Comparison of ENCODE assay signal across 8 cellular contexts in the genomic region with DNA sequence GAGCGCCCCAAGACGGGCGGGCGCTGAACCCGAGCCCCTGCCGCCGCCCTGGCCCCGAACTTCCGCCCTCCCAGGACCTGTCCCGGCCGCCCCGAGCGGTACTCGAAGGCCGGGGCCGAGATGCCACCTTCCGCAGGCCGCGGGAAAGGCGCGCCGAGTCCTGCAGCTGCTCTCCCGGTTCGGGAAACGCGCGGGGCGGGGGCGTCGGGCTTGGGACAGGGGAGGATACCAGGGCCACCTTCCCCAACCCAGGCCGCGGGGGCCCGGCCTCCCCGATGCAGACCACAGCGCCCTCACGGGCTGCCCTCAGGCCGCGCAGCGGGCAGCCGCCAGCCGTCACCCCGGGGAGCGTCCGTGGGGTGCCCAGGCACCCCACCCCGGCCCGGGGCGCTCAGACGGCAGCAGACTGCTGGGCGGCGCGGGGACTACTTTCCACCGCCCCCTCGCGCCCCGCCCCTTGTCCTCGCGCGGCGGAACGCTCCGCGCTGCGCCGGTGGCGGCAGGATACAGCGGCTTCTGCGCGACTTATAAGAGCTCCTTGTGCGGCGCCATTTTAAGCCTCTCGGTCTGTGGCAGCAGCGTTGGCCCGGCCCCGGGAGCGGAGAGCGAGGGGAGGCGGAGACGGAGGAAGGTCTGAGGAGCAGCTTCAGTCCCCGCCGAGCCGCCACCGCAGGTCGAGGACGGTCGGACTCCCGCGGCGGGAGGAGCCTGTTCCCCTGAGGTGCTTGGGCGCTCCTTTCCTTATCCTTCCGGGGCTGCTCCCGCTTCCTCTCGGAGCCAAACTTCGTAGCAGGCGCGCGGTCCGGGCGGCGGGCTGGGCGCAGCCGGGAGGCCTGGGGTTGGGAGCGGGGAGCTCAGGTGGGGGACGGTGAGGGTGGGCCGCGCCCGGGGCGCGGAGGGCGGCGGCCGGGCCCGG. TPM values are rescaled to one million over a fixed set of nuclear protein-coding genes. Genes with fewer than 3 reads are reported as not detected.
A peak's percentile ranks its signal among the peaks of the same experiment; 100 is the strongest.
DNase-seq lines count a peak whose midpoint lies in the region.

A gene (plus strand): TSS at position 556 of the 916 bp plus-strand sequence. CDS start 24,564 bp downstream, outside the sequence.

- DNase-seq in GDM1 (lab: John Stamatoyannopoulos, UW) (peak; percentile 89), H7 (peak; percentile 89), M059J (ENCODE audit: low read depth) (peak; percentile 78), SK-N-MC (ENCODE audit: low read depth, low spot score) (peak; percentile 20), globus pallidus (ENCODE audit: low spot score) (peak; percentile 90), occipital lobe (lab: John Stamatoyannopoulos, UW) (peak; percentile 88)
- DNase-seq in activated naive CD4-positive, alpha-beta T cell treated with anti-CD3 and anti-CD28 coated beads, Interleukin-2, amount 50 U/mL, for 16 hours: peak; percentile 91

- H3K4me3 ChIP-seq in H7 (ENCODE audit: insufficient read depth, low read depth, low read length) (peak within 1 kb of the TSS; percentile 99), SK-N-MC (peak within 1 kb of the TSS; percentile 84)

- no peak within 1 kb of the TSS for H3K27ac ChIP-seq in SK-N-MC
- H3K27ac ChIP-seq in temporal lobe (ENCODE audit: low read depth, low read length): peak within 1 kb of the TSS; percentile 62

- H3K9ac ChIP-seq in SK-N-MC (ENCODE audit: insufficient read length): peak within 1 kb of the TSS; percentile 86

- no peaks in the 10 kb centered on the region for H3K9me3 ChIP-seq in SK-N-MC (ENCODE audit: low read depth, low read length)

- no peaks in the 10 kb centered on the region; the same call in 1 of the 2 replicates for H3K27me3 ChIP-seq in H7 (ENCODE audit: control insufficient read depth, insufficient read depth, low read length)

- H3K36me3 ChIP-seq in H7 (replicated peaks; ENCODE audit: control insufficient read depth, insufficient read depth, low read length): no peaks in the 10 kb centered on the region
- no peaks in the 10 kb centered on the region for H3K36me3 ChIP-seq in SK-N-MC (ENCODE audit: insufficient read depth, low read length)

RNA-seq across cellular contexts. Expression of the gene that starts here (rescaled TPM):
- 723 and 740 TPM in 2 replicates for total RNA-seq in H7 (2014; rRNA removed; shearing (Covaris generic))
- total RNA-seq in M059J (2014; rRNA removed; shearing (Covaris generic)): 261 and 368 TPM in 2 replicates
- total RNA-seq in occipital lobe: 1,075 TPM
- total RNA-seq in temporal lobe: 364 TPM

Comparison
In these comparisons a context has a peak if more than half of its experiments do, and no peak if none do; other contexts are left out.
1. DNase-seq: peak in every context shown above with its lines; median percentile 91 in activated naive CD4-positive, alpha-beta T cell treated with anti-CD3 and anti-CD28 coated beads, Interleukin-2, amount 50 U/mL, for 16 hours; 90 in globus pallidus; 89 in GDM1; 89 in H7; 88 in occipital lobe; 78 in M059J; 20 in SK-N-MC.